ENCODE assay signal across 9 cellular contexts in the genomic region with DNA sequence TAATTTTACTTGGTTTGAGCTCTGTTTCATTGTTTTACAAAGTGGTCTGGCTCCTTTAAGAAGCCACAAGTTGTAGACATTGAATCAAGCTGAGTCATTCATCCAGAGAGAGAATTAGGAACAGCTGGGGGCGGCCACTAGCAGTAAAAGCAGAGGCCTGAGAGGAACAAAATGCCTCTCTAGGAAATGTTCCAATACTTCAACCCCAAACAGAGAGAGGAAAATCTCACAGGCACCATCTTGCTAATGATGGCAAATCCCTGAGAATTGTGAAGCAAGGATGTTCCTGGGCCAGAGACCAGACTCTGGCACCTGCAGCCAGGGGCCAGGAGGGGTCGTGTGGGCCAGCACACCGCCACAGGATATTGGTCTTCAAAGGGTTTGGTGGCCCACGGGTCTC. TPM values are rescaled to one million over a fixed set of nuclear protein-coding genes. Genes with fewer than 3 reads are reported as not detected.
DNase-seq lines count a peak whose midpoint lies in the region; ATAC-seq, FAIRE-seq and TF ChIP-seq lines count a peak whose summit lies in the region.
"Had no signal": no experiment of that assay in that cellular context is flagged by ENCODE, and none has a peak within 500 bp of the region (broad histone marks: within the 10 kb centered on the region; RNA-seq: fewer than 3 reads in every experiment).

No MANE protein-coding gene starts in this region.

- H3K27me3 ChIP-seq in K562 (ENCODE audit: control insufficient read depth in 2 of 2, insufficient read depth in 2 of 2, low read length in 2 of 2) (no peaks in the 10 kb centered on the region), Caco-2 (replicated peaks; ENCODE audit: control insufficient read depth, insufficient read depth, low read length) (no peaks in the 10 kb centered on the region)

- no peak overlapping the region for H3K27ac Mint-ChIP-seq in Caco-2 (ENCODE audit: unreplicated experiment)

- TF ChIP-seq RAD21 in A549 (conservative IDR thresholded peaks at IDR 0.05 in 1 of 2, IDR thresholded peaks at IDR 0.05 in 1 of 2): no peak
- no peak for TF ChIP-seq RAD21 in K562 (CRISPR knock-in tag; conservative IDR thresholded peaks at IDR 0.05 in 1 of 2, IDR thresholded peaks at IDR 0.05 in 1 of 2)

- TF ChIP-seq EP300 in A549 (IDR thresholded peaks at IDR 0.05) (no peak), K562 (IDR thresholded peaks at IDR 0.05; ENCODE audit: low read length) (no peak)

- H3K4me2 ChIP-seq in A549 (0 out of 3 replicates have a peak overlapping the region, but pooled peaks have one; percentile 24), K562 (ENCODE audit: insufficient read depth, low read length) (no peak overlapping the region)

- WGBS in A549 (ENCODE audit: missing lambda C conversion rate): 15% methylated on average over 4 of the region's 4 CpGs
- 0% methylated on average over 4 of the region's 4 CpGs for WGBS in K562 (ENCODE audit: insufficient coverage, low coverage, missing lambda C conversion rate)

- CTCF ChIA-PET in A549 (lab: Yijun Ruan, JAX): no interaction called here
- CTCF ChIA-PET in K562 (lab: Yijun Ruan, JAX; ENCODE audit: low intra/inter-chr PET ratio): no interaction called here
- CTCF ChIA-PET in Caco-2 (lab: Charles Lee): no interaction called here

- H3K4me1 ChIP-seq in A549 (no peaks in the 10 kb centered on the region), K562 (replicated peaks in 1 of 2; ENCODE audit: control insufficient read depth in 2 of 2, insufficient read depth in 2 of 2, low read length in 2 of 2) (no peaks in the 10 kb centered on the region; a peak in 1 of 5 replicates), Caco-2 (peaks cover 11% of the 10 kb centered on the region)

- TF ChIP-seq POLR2A in A549 (IDR thresholded peaks at IDR 0.05; ENCODE audit: low read length) (no peak), K562 (conservative IDR thresholded peaks at IDR 0.05) (no peak)

- H3K27me3 Mint-ChIP-seq in Caco-2 (ENCODE audit: insufficient read depth, unreplicated experiment): no peaks in the 10 kb centered on the region

- ATAC-seq in A549 (no peak), K562 (peak; percentile 63; the same call in 2 of the 3 replicates)

- H3K36me3 ChIP-seq in K562 (ENCODE audit: control insufficient read depth, insufficient read depth, low read length) (no peaks in the 10 kb centered on the region), Caco-2 (ENCODE audit: control insufficient read depth, insufficient read depth, low read length) (no peaks in the 10 kb centered on the region)

- H3K36me3 Mint-ChIP-seq in Caco-2 (ENCODE audit: insufficient read depth, unreplicated experiment): no peaks in the 10 kb centered on the region

- in situ Hi-C loops in K562 (cut with MboI): no loop called here

- no peak overlapping the region for H3K4me3 Mint-ChIP-seq in Caco-2 (ENCODE audit: unreplicated experiment)

- no peaks in the 10 kb centered on the region for H3K9me3 Mint-ChIP-seq in Caco-2 (ENCODE audit: unreplicated experiment)

- TF ChIP-seq CTCF in A549 (IDR thresholded peaks at IDR 0.05): no peak
- no peak for TF ChIP-seq CTCF in K562 (IDR thresholded peaks at IDR 0.05 in 2 of 3, conservative IDR thresholded peaks at IDR 0.05 in 1 of 3; ENCODE audit: insufficient read depth in 2 of 3, low read depth in 1 of 3, low read length in 3 of 3)
- TF ChIP-seq CTCF in Caco-2 (IDR thresholded peaks at IDR 0.05; ENCODE audit: insufficient read depth in 1 of 2, low read depth in 1 of 2, low read length in 1 of 2, severe bottlenecking in 1 of 2, unreplicated experiment in 1 of 2): no peak

- peaks cover 20% of the 10 kb centered on the region for H3K4me1 Mint-ChIP-seq in Caco-2 (ENCODE audit: low read depth, unreplicated experiment)

- H3K9me3 ChIP-seq in A549 (no peaks in the 10 kb centered on the region), K562 (replicated peaks; ENCODE audit: control insufficient read depth, insufficient read depth, low read depth, low read length) (no peaks in the 10 kb centered on the region), Caco-2 (no peaks in the 10 kb centered on the region)

- 0 out of 2 replicates have a peak overlapping the region, but pooled peaks have one; percentile 27 for H2AFZ ChIP-seq in K562 (ENCODE audit: low read depth, low read length)

- no peaks in the 10 kb centered on the region for H4K20me1 ChIP-seq in K562 (replicated peaks; ENCODE audit: control insufficient read depth, insufficient read depth, low read length)

- no peak overlapping the region for H3K9ac ChIP-seq in K562 (ENCODE audit: insufficient read depth in 1 of 2, low read depth in 2 of 2, low read length in 2 of 2)

- BruUV-seq in K562 (replicated peaks; lab: Mats Ljungman, UMichigan) (no TSS peak), Caco-2 (replicated peaks; lab: Mats Ljungman, UMichigan) (no TSS peak)

- POLR2A ChIA-PET in A549 (lab: Yijun Ruan, JAX) (no interaction called here), K562 (lab: Yijun Ruan, JAX) (no interaction called here), Caco-2 (lab: Charles Lee) (no interaction called here)

- no peak for FAIRE-seq in A549 (lab: Jason Lieb, UNC)
- no peak for FAIRE-seq in K562 (lab: Jason Lieb, UNC)

- no peaks in the 10 kb centered on the region for H3K9me1 ChIP-seq in K562 (ENCODE audit: control insufficient read depth, insufficient read depth, low read length)

- peak in 1 of 2 experiments; percentile 8 for DNase-seq in A549 (ENCODE audit: low read depth in 1 of 2, low spot score in 1 of 2)
- DNase-seq in HT1080 (ENCODE audit: low read depth): peak; percentile 76
- DNase-seq in K562 (ENCODE audit: extremely low read depth in 1 of 4, low spot score in 3 of 4): peak in 2 of 4 experiments; percentile 10 to 11
- DNase-seq in islet precursor cell: peak; percentile 86
- DNase-seq in HK-2 (ENCODE audit: unreplicated experiment): no peak
- DNase-seq in activated CD4-positive, alpha-beta T cell treated with anti-CD3 and anti-CD28 coated beads for 4 hours: no peak
- no peak for DNase-seq in Caco-2
- no peak for DNase-seq in activated gamma-delta T cell treated with Interleukin-2 at 50 U/mL for 16 hours

- intact Hi-C loops in K562 (cut with micrococcal nuclease): no loop called here
- intact Hi-C loops in Caco-2 (cut with micrococcal nuclease; ENCODE audit: unreplicated experiment): no loop called here

- no peak overlapping the region for H3K4me3 ChIP-seq in A549
- no peak overlapping the region for H3K4me3 ChIP-seq in K562
- no peak overlapping the region for H3K4me3 ChIP-seq in Caco-2 (ENCODE audit: low read depth, low read length)

- no peaks in the 10 kb centered on the region for H3K79me2 ChIP-seq in K562 (ENCODE audit: control insufficient read depth, insufficient read depth, low read length)

- peak overlapping the region in 1 of 2 experiments; percentile 79; a peak in 3 of 6 replicates for H3K27ac ChIP-seq in A549
- no peak overlapping the region for H3K27ac ChIP-seq in K562 (ENCODE audit: extremely low read depth, low read depth, low read length)

TF ChIP-seq in A549, 52 proteins besides CTCF, POLR2A, EP300 and RAD21 (continues in another document):
- no peak for TF ChIP-seq HOXA7 (CRISPR knock-in tag; IDR thresholded peaks at IDR 0.05)
- TF ChIP-seq ZC3H11A (IDR thresholded peaks at IDR 0.05): no peak
- peak; percentile 48 for TF ChIP-seq MAFK (IDR thresholded peaks at IDR 0.05; ENCODE audit: partially characterized antibody)
- TF ChIP-seq, protein P1, sequence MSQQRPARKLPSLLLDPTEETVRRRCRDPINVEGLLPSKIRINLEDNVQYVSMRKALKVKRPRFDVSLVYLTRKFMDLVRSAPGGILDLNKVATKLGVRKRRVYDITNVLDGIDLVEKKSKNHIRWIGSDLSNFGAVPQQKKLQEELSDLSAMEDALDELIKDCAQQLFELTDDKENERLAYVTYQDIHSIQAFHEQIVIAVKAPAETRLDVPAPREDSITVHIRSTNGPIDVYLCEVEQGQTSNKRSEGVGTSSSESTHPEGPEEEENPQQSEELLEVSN (IDR thresholded peaks at IDR 0.05; ENCODE audit: borderline replicate concordance, low read depth): no peak
- TF ChIP-seq SREBF2 (IDR thresholded peaks at IDR 0.05): no peak

TF ChIP-seq in K562, 482 proteins besides CTCF, POLR2A, EP300 and RAD21 (continues in another document):
- TF ChIP-seq C11orf30 (IDR thresholded peaks at IDR 0.05; ENCODE audit: low read depth): peak; percentile 59; the same call in 1 of the 2 replicates
- TF ChIP-seq MAFG (tag; conservative IDR thresholded peaks at IDR 0.05): peak; percentile 80
- no peak for TF ChIP-seq GABPB2 (CRISPR knock-in tag; conservative IDR thresholded peaks at IDR 0.05)

RNA-seq across cellular contexts. Expression of a gene that starts 26.5 kb away (rescaled TPM):
- polyA plus RNA-seq in A549 (2011; rRNA removed) (not detected in 2 replicates), A549 (2017; fragmentation: RNase III; extraction: RNeasy Plus Mini Kit Qiagen cat#74134 plus additional on column Dnase treatment) (not detected in 3 replicates), K562 (2011; rRNA removed) (not detected in 2 replicates), K562 (2014; fragmentation: Illumina TruSeq; extraction: Trizol) (not detected in 2 replicates), K562 (2014; fragmentation: Nextera tagmentation; extraction: Ambion mirVana) (not detected), K562 (2014; rRNA removed) (not detected in 2 replicates)
- polyA plus RNA-seq in A549 (2012; cell fraction: cytosol; rRNA removed): not detected in 2 replicates
- polyA plus RNA-seq in A549 (2012; cell fraction: nucleus; rRNA removed): not detected in 2 replicates
- polyA minus RNA-seq in A549 (2011; rRNA and poly(A)+ RNA removed): not detected in 2 replicates
- not detected in 2 replicates for total RNA-seq in HT1080 (2014; rRNA removed; shearing (Covaris generic))
- not detected in 2 replicates for polyA plus RNA-seq in HT1080 (2015; cell fraction: cytosol; rRNA removed)
- polyA plus RNA-seq in HT1080 (2015; cell fraction: nucleus; rRNA removed): not detected in 2 replicates
- not detected in 2 replicates for total RNA-seq in K562 (2011; cell fraction: chromatin; rRNA removed; ENCODE audit: low replicate concordance)
- total RNA-seq in K562 (2011; cell fraction: nucleolus; rRNA removed): not detected in 2 replicates
- not detected in 2 replicates for total RNA-seq in K562 (2011; cell fraction: nucleoplasm; rRNA removed)
- total RNA-seq in K562 (2014; rRNA removed) (not detected in 2 replicates), K562 (2014; rRNA removed; fragmentation: Illumina TruSeq; extraction: Trizol) (not detected in 2 replicates), K562 (2015; rRNA removed; fragmentation: Illumina TruSeq; extraction: Trizol) (not detected in 2 replicates), K562 (2021) (not detected in 2 replicates), Caco-2 (2022) (0.45 and 0.51 TPM in 2 replicates)
- polyA plus RNA-seq in K562 (2011; cell fraction: cytosol; rRNA removed): not detected in 2 replicates
- polyA plus RNA-seq in K562 (2011; cell fraction: nucleus; rRNA removed): not detected in 2 replicates
- not detected in 2 replicates for polyA plus RNA-seq in K562 (2012)
- polyA minus RNA-seq in K562 (2011; rRNA and poly(A)+ RNA removed): not detected in 2 replicates
- not detected in 2 replicates for polyA minus RNA-seq in K562 (2011; cell fraction: cytosol; rRNA and poly(A)+ RNA removed)
- not detected in 2 replicates for polyA minus RNA-seq in K562 (2011; cell fraction: nucleus; rRNA and poly(A)+ RNA removed)
- total RNA-seq: mononuclear cell had no signal

Comparison
In these comparisons a context has a peak if more than half of its experiments do, and no peak if none do; other contexts are left out.
1. DNase-seq: peak in HT1080 (single experiment) and islet precursor cell (single experiment); none in HK-2 (single experiment), activated CD4-positive, alpha-beta T cell treated with anti-CD3 and anti-CD28 coated beads for 4 hours (0 of 2), Caco-2 (0 of 2) and activated gamma-delta T cell treated with Interleukin-2 at 50 U/mL for 16 hours (single experiment).